In the genomic region with DNA sequence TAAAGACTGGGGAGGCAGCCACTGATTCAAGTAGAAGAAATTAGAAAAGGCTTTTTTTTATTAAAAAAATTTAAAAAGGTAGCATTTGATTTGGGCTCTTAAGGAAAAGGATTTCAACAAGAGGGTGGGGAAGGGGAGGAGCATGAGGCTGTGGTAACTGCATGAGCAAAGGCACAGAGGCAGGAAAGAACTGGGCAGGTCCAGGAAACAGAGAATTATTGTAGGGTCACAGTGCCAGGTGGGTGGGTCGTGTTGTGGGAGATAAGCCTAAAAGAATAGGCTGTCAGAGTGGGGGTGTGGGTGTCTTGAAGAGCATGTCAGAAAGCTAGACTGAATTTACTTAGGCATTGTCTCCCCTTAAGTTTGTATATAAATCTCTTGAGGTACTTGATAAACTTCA, we compare ENCODE assay signal across 1 cellular context.
TF ChIP-seq lines count a peak whose summit lies in the region.

No MANE protein-coding gene starts in this region.

TF ChIP-seq in SK-N-SH treated with all-trans-retinoic acid at 6 μM for 48 hours, 23 proteins besides CTCF, POLR2A, EP300 and RAD21 (continued from another document):
- TF ChIP-seq, protein P1, sequence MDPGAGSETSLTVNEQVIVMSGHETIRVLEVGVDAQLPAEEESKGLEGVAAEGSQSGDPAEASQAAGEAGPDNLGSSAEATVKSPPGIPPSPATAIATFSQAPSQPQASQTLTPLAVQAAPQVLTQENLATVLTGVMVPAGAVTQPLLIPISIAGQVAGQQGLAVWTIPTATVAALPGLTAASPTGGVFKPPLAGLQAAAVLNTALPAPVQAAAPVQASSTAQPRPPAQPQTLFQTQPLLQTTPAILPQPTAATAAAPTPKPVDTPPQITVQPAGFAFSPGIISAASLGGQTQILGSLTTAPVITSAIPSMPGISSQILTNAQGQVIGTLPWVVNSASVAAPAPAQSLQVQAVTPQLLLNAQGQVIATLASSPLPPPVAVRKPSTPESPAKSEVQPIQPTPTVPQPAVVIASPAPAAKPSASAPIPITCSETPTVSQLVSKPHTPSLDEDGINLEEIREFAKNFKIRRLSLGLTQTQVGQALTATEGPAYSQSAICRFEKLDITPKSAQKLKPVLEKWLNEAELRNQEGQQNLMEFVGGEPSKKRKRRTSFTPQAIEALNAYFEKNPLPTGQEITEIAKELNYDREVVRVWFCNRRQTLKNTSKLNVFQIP (CRISPR knock-in tag; IDR thresholded peaks at IDR 0.05; ENCODE audit: borderline replicate concordance, low read depth), result no peak
